Comparison of ENCODE assay signal across 20 cellular contexts in genomic region chr2:211114826-211115450, GRCh38.
A peak's percentile ranks its signal among the peaks of the same experiment; 100 is the strongest.
DNase-seq lines count a peak whose midpoint lies in the region; TF ChIP-seq lines count a peak whose summit lies in the region.
"Had no signal": no experiment of that assay in that cellular context is flagged by ENCODE, and none has a peak within 500 bp of the region (broad histone marks: within the 10 kb centered on the region; RNA-seq: fewer than 3 reads in every experiment).

No MANE protein-coding gene starts in this region.

- H3K4me3 ChIP-seq in choroid plexus epithelial cell (ENCODE audit: low read depth, low read length) (no peak overlapping the region), transverse colon (no peak overlapping the region)
- H3K4me3 ChIP-seq: adrenal gland, dorsolateral prefrontal cortex, heart right ventricle had no signal

- DNase-seq in HCEC 1CT (peak; percentile 40), NCI-H446 treated with DMSO at 0.1 percent for 48 hours (lab: John Stamatoyannopoulos, UW) (peak; percentile 84), choroid plexus epithelial cell (ENCODE audit: low read depth) (peak; percentile 23), non-pigmented ciliary epithelial cell (ENCODE audit: low read depth) (peak; percentile 55), GF-D8 (lab: John Stamatoyannopoulos, UW) (no peak), transverse colon (no peak), NCI-H146 treated with DMSO at 0.1 percent for 48 hours (lab: John Stamatoyannopoulos, UW; ENCODE audit: unreplicated experiment) (no peak)
- DNase-seq: activated CD4-positive, CD25-positive, alpha-beta regulatory T cell treated with anti-CD3 and anti-CD28 coated beads, Interleukin-2, amount 50 U/mL, for 72 hours; activated naive CD4-positive, alpha-beta T cell; activated T-cell treated with anti-CD3 and anti-CD28 coated beads, Interleukin-2, amount 50 U/mL, for 24 hours; adrenal gland; Calu3; heart right ventricle; Karpas-422; left colon; NCI-H2029; T-helper 1 cell had no signal

- no peaks in the 10 kb centered on the region for H3K9me3 ChIP-seq in transverse colon
- H3K9me3 ChIP-seq: adrenal gland, heart right ventricle, neutrophil had no signal

- H3K27ac ChIP-seq in transverse colon: no peak overlapping the region
- H3K27ac ChIP-seq: adrenal gland, heart right ventricle, HL-60, neutrophil had no signal

- WGBS in transverse colon (ENCODE audit: low coverage in 1 of 2), 2 donors: 65 to 67% methylated on average over 1 of the region's 1 CpG

- TF ChIP-seq EP300 in transverse colon (IDR thresholded peaks at IDR 0.05; ENCODE audit: low read depth): no peak

- H3K27me3 ChIP-seq in transverse colon: no peaks in the 10 kb centered on the region
- H3K27me3 ChIP-seq: adrenal gland, heart right ventricle, neutrophil had no signal

- intact Hi-C loops in transverse colon (cut with DNase I; ENCODE audit: low total_unique reads): no loop called here

- no peaks in the 10 kb centered on the region for H3K4me1 ChIP-seq in transverse colon
- H3K4me1 ChIP-seq: adrenal gland, heart right ventricle had no signal

- TF ChIP-seq CTCF in choroid plexus epithelial cell (conservative IDR thresholded peaks at IDR 0.05; ENCODE audit: low read depth, low read length) (no peak), transverse colon (IDR thresholded peaks at IDR 0.05) (no peak)

- TF ChIP-seq POLR2A in transverse colon (IDR thresholded peaks at IDR 0.05): no peak

- no peaks in the 10 kb centered on the region for H3K36me3 ChIP-seq in transverse colon
- H3K36me3 ChIP-seq: adrenal gland, heart right ventricle, neutrophil had no signal

- in situ Hi-C loops in transverse colon (cut with MboI; ENCODE audit: low pct_ligation_motif_present in 1 of 4, low pct_unique_long_range_greater_than_20kb in 1 of 4, low sequenced_read_pairs in 3 of 4): no loop called here

Comparison
In these comparisons a context has a peak if more than half of its experiments do, and no peak if none do; other contexts are left out.
1. DNase-seq: peak in HCEC 1CT (single experiment), NCI-H446 treated with DMSO at 0.1 percent for 48 hours (single experiment), choroid plexus epithelial cell (single experiment) and non-pigmented ciliary epithelial cell (single experiment); none in GF-D8 (single experiment), transverse colon (single experiment) and NCI-H146 treated with DMSO at 0.1 percent for 48 hours (single experiment).